28 cellular contexts compared by ENCODE assay signal in the genomic region with DNA sequence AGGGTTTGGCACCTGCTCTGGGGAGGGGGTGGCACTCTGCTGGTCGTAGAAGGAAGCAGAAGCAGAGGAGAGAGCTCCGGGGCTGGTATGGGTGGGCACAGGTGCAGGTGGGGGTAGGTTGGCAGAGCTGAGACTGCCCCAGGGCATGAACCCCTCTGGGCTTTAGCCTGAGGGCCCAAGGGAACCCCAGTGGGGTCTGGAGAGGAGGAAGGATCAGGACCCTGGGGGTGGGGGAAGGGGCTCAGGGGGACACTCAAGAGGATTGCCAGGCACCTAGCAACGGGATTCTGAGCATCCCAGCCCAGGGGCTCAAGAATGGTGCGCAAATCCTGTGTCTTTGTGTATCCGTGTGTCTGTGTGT. TPM values are rescaled to one million over a fixed set of nuclear protein-coding genes. Genes with fewer than 3 reads are reported as not detected.
DNase-seq lines count a peak whose midpoint lies in the region; ATAC-seq and TF ChIP-seq lines count a peak whose summit lies in the region.
"Had no signal": no experiment of that assay in that cellular context is flagged by ENCODE, and none has a peak within 500 bp of the region (broad histone marks: within the 10 kb centered on the region; RNA-seq: fewer than 3 reads in every experiment).

No MANE protein-coding gene starts in this region.

- CTCF ChIA-PET in activated CD4-positive, alpha-beta memory T cell treated with anti-CD3 and anti-CD28 coated beads, Interleukin-2, amount 10 ng/mL, durations not matched to agents 7 days and 5 days (lab: Charles Lee) = interaction anchor here (1.0 kb wide), 1 partner anchor 85 kb away, joined by 4 read pairs; a partner anchor contains a TSS
- CTCF ChIA-PET in activated CD4-positive, alpha-beta memory T cell treated with anti-CD3 and anti-CD28 coated beads for 36 hours (lab: Charles Lee) = no interaction called here

- H3K79me2 ChIP-seq in Karpas-422 (ENCODE audit: low read length) = no peaks in the 10 kb centered on the region

- H3K4me3 Mint-ChIP-seq in activated CD4-positive, alpha-beta memory T cell treated with anti-CD3 and anti-CD28 coated beads, Interleukin-2, amount 10 ng/mL, durations not matched to agents 7 days and 5 days = no peak overlapping the region
- no peak overlapping the region for H3K4me3 Mint-ChIP-seq in activated CD4-positive, alpha-beta memory T cell treated with anti-CD3 and anti-CD28 coated beads for 36 hours
- H3K4me3 Mint-ChIP-seq in endodermal cell = no peak overlapping the region
- H3K4me3 Mint-ChIP-seq: CD14-positive monocyte, H9, HFFc6 had no signal

- no peaks in the 10 kb centered on the region for H3K36me3 ChIP-seq in Karpas-422 (ENCODE audit: insufficient read depth, low read length)
- no peaks in the 10 kb centered on the region for H3K36me3 ChIP-seq in endodermal cell (ENCODE audit: control insufficient read depth, insufficient read depth, low read length)

- H4K20me1 ChIP-seq in Karpas-422 (ENCODE audit: insufficient read depth, low read depth, low read length) = no peaks in the 10 kb centered on the region

- H3K27me3 ChIP-seq in Karpas-422 (ENCODE audit: low read length) (no peaks in the 10 kb centered on the region), endodermal cell (ENCODE audit: control insufficient read depth, insufficient read depth, low read length, poor library complexity, severe bottlenecking) (no peaks in the 10 kb centered on the region)

- no peaks in the 10 kb centered on the region for H3K9me2 ChIP-seq in Karpas-422 (replicated peaks; ENCODE audit: insufficient read depth, low read length)

- POLR2A ChIA-PET in activated CD4-positive, alpha-beta memory T cell treated with anti-CD3 and anti-CD28 coated beads, Interleukin-2, amount 10 ng/mL, durations not matched to agents 7 days and 5 days (lab: Charles Lee) = no interaction called here
- POLR2A ChIA-PET in activated CD4-positive, alpha-beta memory T cell treated with anti-CD3 and anti-CD28 coated beads for 36 hours (lab: Charles Lee) = no interaction called here

- H3K27ac ChIP-seq in Karpas-422 (ENCODE audit: low read length) (peak overlapping the region; percentile 90), endodermal cell (ENCODE audit: low read depth, low read length) (no peak overlapping the region)
- H3K27ac ChIP-seq: 22Rv1, HL-60 had no signal

- TF ChIP-seq CTCF in endodermal cell (conservative IDR thresholded peaks at IDR 0.05) = no peak

- intact Hi-C loops in activated CD4-positive, alpha-beta memory T cell treated with anti-CD3 and anti-CD28 coated beads for 36 hours (cut with micrococcal nuclease) = no loop called here

- peak; percentile 13 for DNase-seq in activated CD4-positive, alpha-beta memory T cell treated with anti-CD3 and anti-CD28 coated beads, Interleukin-2, amount 10 ng/mL, durations not matched to agents 7 days and 5 days
- DNase-seq in activated CD4-positive, alpha-beta memory T cell treated with anti-CD3 and anti-CD28 coated beads for 36 hours = no peak
- DNase-seq in Karpas-422 (peak; percentile 76), endodermal cell (peak; percentile 40), Kasumi-1 (lab: John Stamatoyannopoulos, UW) (no peak)
- DNase-seq in activated CD4-positive, alpha-beta T cell treated with anti-CD3 and anti-CD28 coated beads, Interleukin-2, amount 50 U/mL, for 48 hours = no peak
- DNase-seq: ACHN, H9, HFFc6, KBM-7, MV-4-11, NCI-H1105 treated with DMSO at 0.1 percent for 48 hours, NCI-H2081 treated with DMSO at 0.1 percent for 48 hours, NCI-H2171 treated with DMSO at 0.1 percent for 48 hours, NCI-H446, NCI-H526 treated with DMSO at 0.1 percent for 48 hours, PC-3, Right ventricle myocardium superior had no signal

- H3K4me2 ChIP-seq in Karpas-422 (ENCODE audit: low read depth, low read length, poor library complexity, severe bottlenecking) = peak overlapping the region; percentile 70

- ATAC-seq in GM19467 (IDR thresholded peaks at IDR 0.05; ENCODE audit: unreplicated experiment) = no peak
- ATAC-seq in GM21423 (IDR thresholded peaks at IDR 0.05; ENCODE audit: unreplicated experiment) = no peak
- ATAC-seq: HepG2, PC-3 had no signal

- peak overlapping the region; percentile 53 for H3K9ac ChIP-seq in Karpas-422 (ENCODE audit: low read length)
- no peak overlapping the region for H3K9ac ChIP-seq in endodermal cell (ENCODE audit: extremely low read depth, low read length, poor library complexity, severe bottlenecking)

- H3K9me3 ChIP-seq in Karpas-422 (ENCODE audit: low read length) (no peaks in the 10 kb centered on the region), endodermal cell (ENCODE audit: control insufficient read depth, low read length) (no peaks in the 10 kb centered on the region)

- no peaks in the 10 kb centered on the region for H3K36me3 Mint-ChIP-seq in activated CD4-positive, alpha-beta memory T cell treated with anti-CD3 and anti-CD28 coated beads, Interleukin-2, amount 10 ng/mL, durations not matched to agents 7 days and 5 days (ENCODE audit: low read depth)
- H3K36me3 Mint-ChIP-seq in activated CD4-positive, alpha-beta memory T cell treated with anti-CD3 and anti-CD28 coated beads for 36 hours = no peaks in the 10 kb centered on the region
- H3K36me3 Mint-ChIP-seq in endodermal cell (ENCODE audit: low read depth) = no peaks in the 10 kb centered on the region
- H3K36me3 Mint-ChIP-seq: CD14-positive monocyte had no signal

- peak overlapping the region; percentile 35; the same call in 1 of the 2 replicates for H3K4me3 ChIP-seq in Karpas-422 (ENCODE audit: low read length)
- H3K4me3 ChIP-seq in endodermal cell (ENCODE audit: low read length) = no peak overlapping the region

- H3K27ac Mint-ChIP-seq in activated CD4-positive, alpha-beta memory T cell treated with anti-CD3 and anti-CD28 coated beads, Interleukin-2, amount 10 ng/mL, durations not matched to agents 7 days and 5 days = no peak overlapping the region
- H3K27ac Mint-ChIP-seq in activated CD4-positive, alpha-beta memory T cell treated with anti-CD3 and anti-CD28 coated beads for 36 hours = no peak overlapping the region
- no peak overlapping the region for H3K27ac Mint-ChIP-seq in endodermal cell
- H3K27ac Mint-ChIP-seq: CD14-positive monocyte, H9, HFFc6 had no signal

- H3K4me1 ChIP-seq in Karpas-422 (ENCODE audit: low read length) = peaks cover 37% of the 10 kb centered on the region
- H3K4me1 ChIP-seq in endodermal cell (ENCODE audit: control insufficient read depth, insufficient read depth, low read length) = no peaks in the 10 kb centered on the region

- WGBS in endodermal cell (ENCODE audit: insufficient coverage in 1 of 2, insufficient read length in 1 of 2), 2 experiments = 85 to 87% methylated on average over 2 to 5 of the region's 5 CpGs

- H3K4me1 Mint-ChIP-seq in activated CD4-positive, alpha-beta memory T cell treated with anti-CD3 and anti-CD28 coated beads, Interleukin-2, amount 10 ng/mL, durations not matched to agents 7 days and 5 days = no peaks in the 10 kb centered on the region
- H3K4me1 Mint-ChIP-seq in activated CD4-positive, alpha-beta memory T cell treated with anti-CD3 and anti-CD28 coated beads for 36 hours (ENCODE audit: low read depth) = no peaks in the 10 kb centered on the region
- no peaks in the 10 kb centered on the region for H3K4me1 Mint-ChIP-seq in endodermal cell
- H3K4me1 Mint-ChIP-seq: CD14-positive monocyte, H9 had no signal

- H2AFZ ChIP-seq in Karpas-422 (ENCODE audit: low read length) = no peak overlapping the region

- H3K9me3 Mint-ChIP-seq in activated CD4-positive, alpha-beta memory T cell treated with anti-CD3 and anti-CD28 coated beads, Interleukin-2, amount 10 ng/mL, durations not matched to agents 7 days and 5 days = no peaks in the 10 kb centered on the region
- no peaks in the 10 kb centered on the region for H3K9me3 Mint-ChIP-seq in activated CD4-positive, alpha-beta memory T cell treated with anti-CD3 and anti-CD28 coated beads for 36 hours
- no peaks in the 10 kb centered on the region for H3K9me3 Mint-ChIP-seq in endodermal cell
- H3K9me3 Mint-ChIP-seq: CD14-positive monocyte, H9, HFFc6 had no signal

- H3K27me3 Mint-ChIP-seq in activated CD4-positive, alpha-beta memory T cell treated with anti-CD3 and anti-CD28 coated beads, Interleukin-2, amount 10 ng/mL, durations not matched to agents 7 days and 5 days = peaks cover under 1% of the 10 kb centered on the region
- peaks cover under 1% of the 10 kb centered on the region for H3K27me3 Mint-ChIP-seq in activated CD4-positive, alpha-beta memory T cell treated with anti-CD3 and anti-CD28 coated beads for 36 hours
- H3K27me3 Mint-ChIP-seq in endodermal cell (ENCODE audit: insufficient read depth) = peaks cover 3% of the 10 kb centered on the region

RNA-seq across cellular contexts. Expression of a gene that starts 6.3 kb away (rescaled TPM):
- not detected for total RNA-seq in activated CD4-positive, alpha-beta memory T cell treated with anti-CD3 and anti-CD28 coated beads, Interleukin-2, amount 10 ng/mL, durations not matched to agents 7 days and 5 days
- not detected for total RNA-seq in activated CD4-positive, alpha-beta memory T cell treated with anti-CD3 and anti-CD28 coated beads for 36 hours
- 1.6 and 1.8 TPM in 2 replicates for total RNA-seq in Karpas-422 (2014; rRNA removed; shearing (Covaris generic); ENCODE audit: low replicate concordance)
- total RNA-seq in endodermal cell = not detected
- not detected for polyA plus RNA-seq in endodermal cell (2013, experiment 1 of 2)
- not detected for polyA plus RNA-seq in endodermal cell (2013, experiment 2 of 2)
- total RNA-seq: H9, HepG2, HFFc6, HT-29, M059J, PC-3, Right ventricle myocardium superior, RPMI7951 had no signal
- polyA plus RNA-seq: CD14-positive monocyte, HepG2 had no signal

RNA-seq across cellular contexts. Expression of a gene that starts 17.6 kb away (rescaled TPM):
- total RNA-seq in activated CD4-positive, alpha-beta memory T cell treated with anti-CD3 and anti-CD28 coated beads, Interleukin-2, amount 10 ng/mL, durations not matched to agents 7 days and 5 days = under 1 TPM; 0.18 to 0.25 TPM
- total RNA-seq in activated CD4-positive, alpha-beta memory T cell treated with anti-CD3 and anti-CD28 coated beads for 36 hours = under 1 TPM; 0.29 to 0.33 TPM
- total RNA-seq in Karpas-422 (2014; rRNA removed; shearing (Covaris generic); ENCODE audit: low replicate concordance) = 0.89 and 2.2 TPM in 2 replicates
- total RNA-seq in endodermal cell = under 1 TPM; 0.20 to 0.71 TPM
- not detected for polyA plus RNA-seq in endodermal cell (2013, experiment 1 of 2)
- not detected for polyA plus RNA-seq in endodermal cell (2013, experiment 2 of 2)
- total RNA-seq: H9, HFFc6, PC-3, Right ventricle myocardium superior, SK-MEL-5 had no signal

RNA-seq across cellular contexts. Expression of a gene that starts 28.6 kb away (rescaled TPM):
- total RNA-seq in activated CD4-positive, alpha-beta memory T cell treated with anti-CD3 and anti-CD28 coated beads, Interleukin-2, amount 10 ng/mL, durations not matched to agents 7 days and 5 days = not detected
- total RNA-seq in activated CD4-positive, alpha-beta memory T cell treated with anti-CD3 and anti-CD28 coated beads for 36 hours = not detected
- total RNA-seq in Karpas-422 (2014; rRNA removed; shearing (Covaris generic); ENCODE audit: low replicate concordance) = not detected in 2 replicates
- total RNA-seq in endodermal cell = not detected
- 1.7 TPM for polyA plus RNA-seq in endodermal cell (2013, experiment 1 of 2)
- 1.7 TPM for polyA plus RNA-seq in endodermal cell (2013, experiment 2 of 2)
- total RNA-seq: H9, HFFc6, M059J, PC-3, RPMI7951, SK-MEL-5 had no signal
- polyA plus RNA-seq: CD14-positive monocyte had no signal

RNA-seq across cellular contexts. Expression of a gene that starts 38.4 kb away (rescaled TPM):
- 10 to 100 TPM in 1 of 2 experiments, 1 to 10 TPM in 1; 9.3 to 10.8 TPM for total RNA-seq in activated CD4-positive, alpha-beta memory T cell treated with anti-CD3 and anti-CD28 coated beads, Interleukin-2, amount 10 ng/mL, durations not matched to agents 7 days and 5 days
- 10 to 100 TPM; 23.3 to 24.3 TPM for total RNA-seq in activated CD4-positive, alpha-beta memory T cell treated with anti-CD3 and anti-CD28 coated beads for 36 hours
- 10.4 and 35.4 TPM in 2 replicates for total RNA-seq in Karpas-422 (2014; rRNA removed; shearing (Covaris generic); ENCODE audit: low replicate concordance)
- 10 to 100 TPM in 1 of 2 donors, 1 to 10 TPM in 1; 9.5 to 13.1 TPM for total RNA-seq in endodermal cell
- polyA plus RNA-seq in endodermal cell (2013, experiment 1 of 2) = 13.6 TPM
- polyA plus RNA-seq in endodermal cell (2013, experiment 2 of 2) = 13.4 TPM

Comparison
In these comparisons a context has a peak if more than half of its experiments do, and no peak if none do; other contexts are left out.
1. DNase-seq: peak in activated CD4-positive, alpha-beta memory T cell treated with anti-CD3 and anti-CD28 coated beads, Interleukin-2, amount 10 ng/mL, durations not matched to agents 7 days and 5 days (single experiment), Karpas-422 (single experiment) and endodermal cell (single experiment); none in activated CD4-positive, alpha-beta memory T cell treated with anti-CD3 and anti-CD28 coated beads for 36 hours (single experiment), activated CD4-positive, alpha-beta T cell treated with anti-CD3 and anti-CD28 coated beads, Interleukin-2, amount 50 U/mL, for 48 hours (0 of 2) and Kasumi-1 (0 of 2).